Comparison of ENCODE assay signal across 22 cellular contexts in the genomic region with DNA sequence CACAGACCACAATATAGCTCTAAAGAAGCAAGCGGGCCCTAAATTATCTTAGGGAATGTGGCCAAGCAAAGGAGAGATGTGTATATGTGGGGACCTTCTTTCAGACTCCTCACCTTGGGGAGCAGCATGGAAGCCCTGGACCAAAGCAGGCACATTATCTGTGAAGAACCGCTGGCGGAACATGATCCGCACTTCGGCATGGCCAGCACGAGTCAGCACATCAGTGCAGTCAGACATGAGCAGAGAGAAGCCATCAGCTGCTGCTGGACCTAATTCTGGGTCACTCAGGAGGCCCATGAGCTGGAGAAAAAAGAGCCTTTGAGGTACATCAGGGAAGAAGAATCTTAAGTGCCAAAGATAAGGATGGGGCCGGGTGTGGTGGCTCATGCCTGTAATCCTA.
"Had no signal": no experiment of that assay in that cellular context is flagged by ENCODE, and none has a peak within 500 bp of the region (broad histone marks: within the 10 kb centered on the region; RNA-seq: fewer than 3 reads in every experiment).

No MANE protein-coding gene starts in this region.

- H3K9me3 ChIP-seq: esophagus squamous epithelium, gastrocnemius medialis, left ventricle myocardium inferior, neutrophil, ovary, psoas muscle, right atrium auricular region, SK-N-SH, tibial nerve had no signal

- H3K4me3 ChIP-seq: esophagus squamous epithelium, gastrocnemius medialis, left ventricle myocardium inferior, ovary, psoas muscle, right atrium auricular region, tibial nerve had no signal

- H3K27me3 ChIP-seq: esophagus squamous epithelium, gastrocnemius medialis, neutrophil, ovary, right atrium auricular region, tibial nerve had no signal

- H3K27me3 Mint-ChIP-seq: activated B cell treated with CpG ODN at 0.5 μM for 24 hours; stimulated activated naive CD8-positive, alpha-beta T cell treated with anti-CD3 and anti-CD28 coated beads, Interleukin-15, amount 100 ng/mL, for 72 hours had no signal

- ATAC-seq: activated T-cell treated with anti-CD3 and anti-CD28 coated beads, Interleukin-2, amount 50 U/mL, for 4 hours; gastrocnemius medialis; natural killer cell; psoas muscle; stimulated activated naive CD8-positive, alpha-beta T cell treated with anti-CD3 and anti-CD28 coated beads, Interleukin-15, amount 100 ng/mL, for 72 hours had no signal

- H3K36me3 ChIP-seq: ovary had no signal

- H3K4me1 Mint-ChIP-seq: activated B cell treated with CpG ODN at 0.5 μM for 24 hours, natural killer cell had no signal

- H3K4me3 Mint-ChIP-seq: activated B cell treated with CpG ODN at 0.5 μM for 24 hours; activated T-cell treated with anti-CD3 and anti-CD28 coated beads, Interleukin-2, amount 50 U/mL, for 4 hours; natural killer cell; stimulated activated naive CD8-positive, alpha-beta T cell treated with anti-CD3 and anti-CD28 coated beads, Interleukin-15, amount 100 ng/mL, for 72 hours had no signal

- H3K9me3 Mint-ChIP-seq: activated B cell treated with CpG ODN at 0.5 μM for 24 hours; activated T-cell treated with anti-CD3 and anti-CD28 coated beads, Interleukin-2, amount 50 U/mL, for 4 hours; natural killer cell; stimulated activated naive CD8-positive, alpha-beta T cell treated with anti-CD3 and anti-CD28 coated beads, Interleukin-15, amount 100 ng/mL, for 72 hours had no signal

- DNase-seq: activated B cell treated with CpG ODN at 0.5 μM for 24 hours; activated CD4-positive, alpha-beta T cell treated with anti-CD3 and anti-CD28 coated beads for 4 hours; activated gamma-delta T cell; activated T-cell treated with anti-CD3 and anti-CD28 coated beads, Interleukin-2, amount 50 U/mL, for 4 hours; dermis blood vessel endothelial cell; effector memory CD4-positive, alpha-beta T cell; esophagus squamous epithelium; gastrocnemius medialis; hypothalamus; left ventricle myocardium inferior; natural killer cell; ovary; psoas muscle; SIG-M5; SK-N-SH; stimulated activated CD4-positive, alpha-beta T cell treated with anti-CD3 and anti-CD28 coated beads, Interleukin-12 subunit alpha, Interleukin-12 subunit beta, amount 100 ng/mL, for 4 hours; stimulated activated CD4-positive, alpha-beta T cell treated with anti-CD3 and anti-CD28 coated beads, Interleukin-4, amount 100 ng/mL, for 4 hours; stimulated activated naive CD8-positive, alpha-beta T cell treated with anti-CD3 and anti-CD28 coated beads, Interleukin-15, amount 100 ng/mL, for 72 hours; T-helper 9 cell had no signal
